ENCODE assay signal across 1 cellular context in genomic region chr10:3781458-3782098, GRCh38.
TF ChIP-seq lines count a peak whose summit lies in the region.

No MANE protein-coding gene starts in this region.

TF ChIP-seq in HepG2, 621 proteins besides CTCF, POLR2A, EP300 and RAD21 (continued from another document):
- TF ChIP-seq FOXO4 (CRISPR knock-in tag; conservative IDR thresholded peaks at IDR 0.05) = no peak
- TF ChIP-seq ZC3H4 (CRISPR knock-in tag; IDR thresholded peaks at IDR 0.05; ENCODE audit: borderline replicate concordance) = no peak
- no peak for TF ChIP-seq TCF7L2 (IDR thresholded peaks at IDR 0.05; ENCODE audit: low read depth, low read length)
- TF ChIP-seq MTF1 (CRISPR knock-in tag; IDR thresholded peaks at IDR 0.05) = no peak
- no peak for TF ChIP-seq ZNF180 (CRISPR knock-in tag; IDR thresholded peaks at IDR 0.05; ENCODE audit: borderline replicate concordance, low read depth)
- TF ChIP-seq ZNF503 (CRISPR knock-in tag; IDR thresholded peaks at IDR 0.05) = no peak
- TF ChIP-seq ZBTB46 (CRISPR knock-in tag; IDR thresholded peaks at IDR 0.05; ENCODE audit: borderline replicate concordance) = no peak
- TF ChIP-seq ZNF652 (CRISPR knock-in tag; IDR thresholded peaks at IDR 0.05; ENCODE audit: borderline replicate concordance, low read depth) = no peak
- no peak for TF ChIP-seq ZNF276 (CRISPR knock-in tag; IDR thresholded peaks at IDR 0.05; ENCODE audit: low read depth)
- no peak for TF ChIP-seq CHD4 (IDR thresholded peaks at IDR 0.05; ENCODE audit: borderline replicate concordance, low read length)
- no peak for TF ChIP-seq ZNF710 (CRISPR knock-in tag; IDR thresholded peaks at IDR 0.05; ENCODE audit: borderline replicate concordance)
- TF ChIP-seq ZNF430 (CRISPR knock-in tag; IDR thresholded peaks at IDR 0.05) = no peak
- TF ChIP-seq FOXA1 (IDR thresholded peaks at IDR 0.05) = no peak
- no peak for TF ChIP-seq FOXA1 (CRISPR knock-in tag; IDR thresholded peaks at IDR 0.05)
- no peak for TF ChIP-seq MAX (IDR thresholded peaks at IDR 0.05)
- TF ChIP-seq LCORL (IDR thresholded peaks at IDR 0.05) = no peak
- no peak for TF ChIP-seq LCORL (CRISPR knock-in tag; IDR thresholded peaks at IDR 0.05)
- TF ChIP-seq E2F2 (CRISPR knock-in tag; IDR thresholded peaks at IDR 0.05; ENCODE audit: borderline replicate concordance) = no peak
- no peak for TF ChIP-seq ZNF557 (CRISPR knock-in tag; IDR thresholded peaks at IDR 0.05)
- TF ChIP-seq ZNF7 (CRISPR knock-in tag; IDR thresholded peaks at IDR 0.05) = no peak
- TF ChIP-seq IRF2 (CRISPR knock-in tag; IDR thresholded peaks at IDR 0.05) = no peak
- no peak for TF ChIP-seq ZNF143 (CRISPR knock-in tag; IDR thresholded peaks at IDR 0.05)
- no peak for TF ChIP-seq SMAD1 (CRISPR knock-in tag; IDR thresholded peaks at IDR 0.05; ENCODE audit: borderline replicate concordance, low read depth)
- no peak for TF ChIP-seq FOXP1 (IDR thresholded peaks at IDR 0.05)
- no peak for TF ChIP-seq FOXP1 (CRISPR knock-in tag; IDR thresholded peaks at IDR 0.05)
- TF ChIP-seq ELK4 (CRISPR knock-in tag; IDR thresholded peaks at IDR 0.05; ENCODE audit: borderline replicate concordance) = no peak
- TF ChIP-seq PTBP1 (IDR thresholded peaks at IDR 0.05; ENCODE audit: low read depth, low read length, poor library complexity, severe bottlenecking) = no peak
- TF ChIP-seq ZNF562 (CRISPR knock-in tag; IDR thresholded peaks at IDR 0.05; ENCODE audit: borderline replicate concordance) = no peak
- peak; percentile 61; the same call in 1 of the 2 replicates for TF ChIP-seq IKZF5 (CRISPR knock-in tag; IDR thresholded peaks at IDR 0.05)
- TF ChIP-seq ARHGAP35 (CRISPR knock-in tag; IDR thresholded peaks at IDR 0.05; ENCODE audit: borderline replicate concordance) = no peak
- no peak for TF ChIP-seq NFE2L1 (CRISPR knock-in tag; IDR thresholded peaks at IDR 0.05; ENCODE audit: borderline replicate concordance)
- no peak for TF ChIP-seq ZBTB1 (CRISPR knock-in tag; IDR thresholded peaks at IDR 0.05; ENCODE audit: borderline replicate concordance)
- TF ChIP-seq SNAPC5 (CRISPR knock-in tag; IDR thresholded peaks at IDR 0.05; ENCODE audit: borderline replicate concordance) = no peak
- no peak for TF ChIP-seq ZNF660 (CRISPR knock-in tag; IDR thresholded peaks at IDR 0.05; ENCODE audit: borderline replicate concordance, low read depth)
- TF ChIP-seq ZNF124 (CRISPR knock-in tag; IDR thresholded peaks at IDR 0.05) = no peak
- TF ChIP-seq HMGXB4 (CRISPR knock-in tag; IDR thresholded peaks at IDR 0.05; ENCODE audit: borderline replicate concordance in 1 of 2, low read depth in 1 of 2) = no peak
- TF ChIP-seq GATAD2A (CRISPR knock-in tag; IDR thresholded peaks at IDR 0.05) = 0 out of 2 replicates have a peak, but pooled peaks have one; percentile 15
- TF ChIP-seq ZBTB3 (CRISPR knock-in tag; IDR thresholded peaks at IDR 0.05; ENCODE audit: borderline replicate concordance, low read depth) = no peak
- TF ChIP-seq RARA (CRISPR knock-in tag; IDR thresholded peaks at IDR 0.05) = peak; percentile 13; the same call in 1 of the 2 replicates
- TF ChIP-seq ZNF431 (CRISPR knock-in tag; IDR thresholded peaks at IDR 0.05; ENCODE audit: borderline replicate concordance, low read depth) = no peak
- TF ChIP-seq ZNF18 (CRISPR knock-in tag; IDR thresholded peaks at IDR 0.05; ENCODE audit: insufficient replicate concordance) = no peak
- TF ChIP-seq TMF1 (CRISPR knock-in tag; IDR thresholded peaks at IDR 0.05; ENCODE audit: low read depth) = no peak
- no peak for TF ChIP-seq HDAC6 (IDR thresholded peaks at IDR 0.05; ENCODE audit: low read depth, low read length)
- TF ChIP-seq GABPA (IDR thresholded peaks at IDR 0.05; ENCODE audit: low read depth, low read length) = no peak
- peak; percentile 48 for TF ChIP-seq GABPA (CRISPR knock-in tag; IDR thresholded peaks at IDR 0.05; ENCODE audit: low read depth)
- 0 out of 2 replicates have a peak, but pooled peaks have one; percentile 3 for TF ChIP-seq ATF7-NPFF (CRISPR knock-in tag; IDR thresholded peaks at IDR 0.05; ENCODE audit: low read depth)
- TF ChIP-seq ZNF17 (CRISPR knock-in tag; IDR thresholded peaks at IDR 0.05) = no peak
- no peak for TF ChIP-seq ARID2 (CRISPR knock-in tag; IDR thresholded peaks at IDR 0.05; ENCODE audit: borderline replicate concordance)
